In genomic region chr20:10513091-10513490, GRCh38 we compare ENCODE assay signal across 23 cellular contexts.
A peak's percentile ranks its signal among the peaks of the same experiment; 100 is the strongest.
DNase-seq lines count a peak whose midpoint lies in the region; ATAC-seq and TF ChIP-seq lines count a peak whose summit lies in the region.
"Had no signal": no experiment of that assay in that cellular context is flagged by ENCODE, and none has a peak within 500 bp of the region (broad histone marks: within the 10 kb centered on the region; RNA-seq: fewer than 3 reads in every experiment).

No MANE protein-coding gene starts in this region.

- WGBS in mammary epithelial cell (ENCODE audit: low coverage, missing lambda C conversion rate) = 68% methylated on average over 2 of the region's 2 CpGs

- POLR2A ChIA-PET in MCF 10A (lab: Yijun Ruan, JAX) = interaction anchor here (1.0 to 9.2 kb wide), 9 partner anchors 9 to 409 kb away, joined by 3 to 117 read pairs (median 8); partner anchors contain the start of genes MKKS and SLX4IP

- no peak overlapping the region for H3K9ac ChIP-seq in mammary epithelial cell (ENCODE audit: insufficient read depth, low read length)
- H3K9ac ChIP-seq: SK-N-SH had no signal

- H3K4me3 Mint-ChIP-seq in MCF 10A (ENCODE audit: unreplicated experiment) (no peak overlapping the region), mesothelial cell of epicardium (no peak overlapping the region)
- H3K4me3 Mint-ChIP-seq in activated T-helper 17 cell treated with anti-CD3 and anti-CD28 coated beads, Interleukin-2, amount 50 U/mL, for 72 hours = no peak overlapping the region
- H3K4me3 Mint-ChIP-seq: B cell; CD4-positive, CD25-positive, alpha-beta regulatory T cell had no signal

- H3K27ac Mint-ChIP-seq in MCF 10A (ENCODE audit: low read depth, unreplicated experiment) = peak overlapping the region; percentile 67
- peak overlapping the region; percentile 28 for H3K27ac Mint-ChIP-seq in activated T-helper 17 cell treated with anti-CD3 and anti-CD28 coated beads, Interleukin-2, amount 50 U/mL, for 72 hours
- H3K27ac Mint-ChIP-seq in mesothelial cell of epicardium = peak overlapping the region; percentile 6
- H3K27ac Mint-ChIP-seq: B cell had no signal

- H3K79me2 ChIP-seq in mammary epithelial cell (ENCODE audit: insufficient read depth, low read length) = peaks cover 28% of the 10 kb centered on the region

- H3K27me3 ChIP-seq in mammary epithelial cell (ENCODE audit: insufficient read depth, low read length) = no peaks in the 10 kb centered on the region
- H3K27me3 ChIP-seq: Peyer's patch had no signal

- no peak overlapping the region for H3K27ac ChIP-seq in mammary epithelial cell (ENCODE audit: insufficient read depth, low read depth, low read length)
- H3K27ac ChIP-seq: 22Rv1, Peyer's patch had no signal

- dilution Hi-C loops in mammary epithelial cell (cut with HindIII; ENCODE audit: low sequenced_read_pairs) = no loop called here

- H3K4me1 Mint-ChIP-seq in MCF 10A (ENCODE audit: insufficient read depth, unreplicated experiment) (peaks cover 42% of the 10 kb centered on the region), mesothelial cell of epicardium (peaks cover 47% of the 10 kb centered on the region)
- H3K4me1 Mint-ChIP-seq in activated T-helper 17 cell treated with anti-CD3 and anti-CD28 coated beads, Interleukin-2, amount 50 U/mL, for 72 hours = peaks cover 16% of the 10 kb centered on the region

- H3K27me3 Mint-ChIP-seq in MCF 10A (ENCODE audit: insufficient read depth, unreplicated experiment) (no peaks in the 10 kb centered on the region), mesothelial cell of epicardium (ENCODE audit: low read depth) (no peaks in the 10 kb centered on the region)
- H3K27me3 Mint-ChIP-seq in activated T-helper 17 cell treated with anti-CD3 and anti-CD28 coated beads, Interleukin-2, amount 50 U/mL, for 72 hours = no peaks in the 10 kb centered on the region
- H3K27me3 Mint-ChIP-seq: B cell; CD4-positive, CD25-positive, alpha-beta regulatory T cell had no signal

- DNase-seq in MCF 10A (ENCODE audit: unreplicated experiment) (no peak), mammary epithelial cell (no peak), mesothelial cell of epicardium (ENCODE audit: low spot score in 2 of 2, unreplicated experiment in 2 of 2) (no peak), kidney tubule cell (ENCODE audit: low spot score) (no peak)
- DNase-seq: CD4-positive, CD25-positive, alpha-beta regulatory T cell; COR-L47; Karpas-422; MM.1S; NCI-H1092; NCI-H2081; NCI-H2171 treated with DMSO at 0.1 percent for 48 hours; NCI-H446; NCI-H526 treated with DMSO at 0.1 percent for 48 hours; Peyer's patch; Right ventricle myocardium superior; SK-N-SH had no signal

- intact Hi-C loops in MCF 10A (cut with micrococcal nuclease) = no loop called here
- intact Hi-C loops in mammary epithelial cell (cut with micrococcal nuclease) = no loop called here

- TF ChIP-seq CTCF in MCF 10A (IDR thresholded peaks at IDR 0.05; ENCODE audit: unreplicated experiment) (no peak), mammary epithelial cell (conservative IDR thresholded peaks at IDR 0.05 in 1 of 2, IDR thresholded peaks at IDR 0.05 in 1 of 2; ENCODE audit: extremely low read depth in 1 of 2, insufficient read depth in 1 of 2, low read depth in 1 of 2, low read length in 2 of 2) (no peak), mesothelial cell of epicardium (IDR thresholded peaks at IDR 0.05; ENCODE audit: unreplicated experiment) (no peak)

- peaks cover 43% of the 10 kb centered on the region for H3K4me1 ChIP-seq in mammary epithelial cell (ENCODE audit: insufficient read depth, low read length)

- H3K9me3 ChIP-seq in mammary epithelial cell (replicated peaks; ENCODE audit: insufficient read depth, low read length) = no peaks in the 10 kb centered on the region
- H3K9me3 ChIP-seq: HAP-1, Peyer's patch, SK-N-SH had no signal

- no peaks in the 10 kb centered on the region for H3K36me3 Mint-ChIP-seq in MCF 10A (ENCODE audit: insufficient read depth, unreplicated experiment)
- H3K36me3 Mint-ChIP-seq in activated T-helper 17 cell treated with anti-CD3 and anti-CD28 coated beads, Interleukin-2, amount 50 U/mL, for 72 hours (ENCODE audit: low read depth) = no peaks in the 10 kb centered on the region
- peaks cover 4% of the 10 kb centered on the region for H3K36me3 Mint-ChIP-seq in mesothelial cell of epicardium

- in situ Hi-C loops in mammary epithelial cell (cut with MboI; ENCODE audit: low sequenced_read_pairs in 2 of 2) = no loop called here

- CTCF ChIA-PET in MCF 10A (lab: Yijun Ruan, JAX) (interaction anchor here (0.5 to 5.4 kb wide), 9 partner anchors 9 to 249 kb away, joined by 3 to 36 read pairs (median 4); no protein-coding TSS in a partner anchor), mammary epithelial cell (lab: Charles Lee; ENCODE audit: low non-redundant PET) (no interaction called here)

- H3K9me3 Mint-ChIP-seq in MCF 10A (ENCODE audit: unreplicated experiment) = no peaks in the 10 kb centered on the region
- H3K9me3 Mint-ChIP-seq in activated T-helper 17 cell treated with anti-CD3 and anti-CD28 coated beads, Interleukin-2, amount 50 U/mL, for 72 hours = no peaks in the 10 kb centered on the region
- H3K9me3 Mint-ChIP-seq in mesothelial cell of epicardium = no peaks in the 10 kb centered on the region
- H3K9me3 Mint-ChIP-seq: CD4-positive, CD25-positive, alpha-beta regulatory T cell had no signal

- no peak overlapping the region for H3K4me2 ChIP-seq in mammary epithelial cell (ENCODE audit: insufficient read depth, low read depth, low read length)
- H3K4me2 ChIP-seq: SK-N-SH had no signal

- H3K36me3 ChIP-seq in mammary epithelial cell (ENCODE audit: insufficient read depth, low read length) = no peaks in the 10 kb centered on the region
- H3K36me3 ChIP-seq: HAP-1, Peyer's patch had no signal

- BruUV-seq in MCF 10A (replicated peaks; lab: Mats Ljungman, UMichigan) (no TSS peak), mammary epithelial cell (replicated peaks; lab: Mats Ljungman, UMichigan) (no TSS peak)

- no peaks in the 10 kb centered on the region for H4K20me1 ChIP-seq in mammary epithelial cell (ENCODE audit: insufficient read depth, low read length)

- no peak overlapping the region for H3K4me3 ChIP-seq in mammary epithelial cell (replicated peaks in 1 of 3; ENCODE audit: insufficient read depth in 1 of 3, low read depth in 2 of 3, low read length in 3 of 3)
- H3K4me3 ChIP-seq: HAP-1, Peyer's patch had no signal

- H2AFZ ChIP-seq in mammary epithelial cell (ENCODE audit: low read depth, low read length) = no peak overlapping the region

- ATAC-seq in activated T-helper 17 cell treated with anti-CD3 and anti-CD28 coated beads, Interleukin-2, amount 50 U/mL, for 72 hours (replicated peaks) = no peak
- ATAC-seq in HG03432 (IDR thresholded peaks at IDR 0.05; ENCODE audit: unreplicated experiment) (no peak), GM19023 (IDR thresholded peaks at IDR 0.05; ENCODE audit: unreplicated experiment) (no peak), HG02610 (IDR thresholded peaks at IDR 0.05; ENCODE audit: unreplicated experiment) (no peak)

Comparison
In these comparisons a context has a peak if more than half of its experiments do, and no peak if none do; other contexts are left out.
1. H3K27ac Mint-ChIP-seq: peak in every context shown above with its lines; median percentile 67 in MCF 10A; 28 in activated T-helper 17 cell treated with anti-CD3 and anti-CD28 coated beads, Interleukin-2, amount 50 U/mL, for 72 hours; 6 in mesothelial cell of epicardium.